25 cellular contexts compared by ENCODE assay signal in the genomic region with DNA sequence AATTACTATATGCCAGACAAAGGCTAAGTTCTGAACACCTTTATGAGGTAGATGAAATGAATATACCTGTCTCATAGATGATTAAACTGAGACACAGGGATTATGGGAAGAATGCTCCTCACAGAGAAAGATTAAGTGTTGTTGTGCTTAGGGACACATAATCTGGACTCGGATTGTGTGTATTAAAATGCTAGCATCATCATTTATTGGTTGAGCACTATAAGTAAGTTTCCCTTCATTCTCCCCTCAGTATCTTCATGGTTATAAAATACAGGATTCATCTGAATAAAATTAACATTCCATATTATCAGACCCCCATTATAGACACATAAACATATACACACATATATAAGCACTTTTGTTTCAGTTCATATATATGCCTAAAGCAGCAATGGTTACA.
A peak's percentile ranks its signal among the peaks of the same experiment; 100 is the strongest.
DNase-seq lines count a peak whose midpoint lies in the region; ATAC-seq, FAIRE-seq and TF ChIP-seq lines count a peak whose summit lies in the region.
"Had no signal": no experiment of that assay in that cellular context is flagged by ENCODE, and none has a peak within 500 bp of the region (broad histone marks: within the 10 kb centered on the region; RNA-seq: fewer than 3 reads in every experiment).

No MANE protein-coding gene starts in this region.

- H4K20me1 ChIP-seq in IMR-90 (ENCODE audit: insufficient read depth, low read length) (no peaks in the 10 kb centered on the region), endothelial cell of umbilical vein (replicated peaks; ENCODE audit: control insufficient read depth, extremely low read depth, insufficient read depth, low read length) (no peaks in the 10 kb centered on the region)
- H4K20me1 ChIP-seq: BLaER1 treated with 17β-estradiol and CSF1 and Interleukin-3, amounts not matched to agents 10 nM and 100 nM had no signal

- BruUV-seq in IMR-90 (replicated peaks; lab: Mats Ljungman, UMichigan) (no TSS peak), endothelial cell of umbilical vein (replicated peaks; lab: Mats Ljungman, UMichigan) (no TSS peak)

- CTCF ChIA-PET in A549 (lab: Yijun Ruan, JAX) = no interaction called here
- CTCF ChIA-PET in IMR-90 (lab: Yijun Ruan, JAX) = no interaction called here
- CTCF ChIA-PET in endothelial cell of umbilical vein (lab: Charles Lee) = no interaction called here
- CTCF ChIA-PET in RWPE1 (lab: Yijun Ruan, JAX) = no interaction called here

- no peak overlapping the region for H3K23ac ChIP-seq in IMR-90 (ENCODE audit: low read depth, low read length)

- no peak overlapping the region for H2BK120ac ChIP-seq in IMR-90 (ENCODE audit: low read depth, low read length)

- H3K79me2 ChIP-seq in endothelial cell of umbilical vein (ENCODE audit: control insufficient read depth, insufficient read depth, low read length) = no peaks in the 10 kb centered on the region

- H2BK20ac ChIP-seq in IMR-90 (ENCODE audit: low read depth, low read length) = no peak overlapping the region

- H3K56ac ChIP-seq in IMR-90 (ENCODE audit: extremely low read depth, insufficient read depth, low read length) = no peak overlapping the region

- dilution Hi-C loops in IMR-90 (cut with HindIII; ENCODE audit: low sequenced_read_pairs, unreplicated experiment) = no loop called here
- dilution Hi-C loops in endothelial cell of umbilical vein (cut with MboI; ENCODE audit: extremely low pct_ligation_motif_present, low sequenced_read_pairs) = no loop called here

- H3K4ac ChIP-seq in IMR-90 (ENCODE audit: low read depth, low read length) = no peak overlapping the region

- H3K4me2 ChIP-seq in A549 (no peak overlapping the region), IMR-90 (ENCODE audit: low read depth, low read length) (no peak overlapping the region), endothelial cell of umbilical vein (ENCODE audit: insufficient read depth, low read length) (no peak overlapping the region)
- H3K4me2 ChIP-seq: BLaER1 treated with 17β-estradiol and CSF1 and Interleukin-3, amounts not matched to agents 10 nM and 100 nM had no signal

- TF ChIP-seq POLR2A in A549 (IDR thresholded peaks at IDR 0.05; ENCODE audit: low read length) = no peak
- no peak for TF ChIP-seq POLR2A in IMR-90 (IDR thresholded peaks at IDR 0.05; ENCODE audit: low read depth, low read length)
- TF ChIP-seq POLR2A in endothelial cell of umbilical vein (IDR thresholded peaks at IDR 0.05; ENCODE audit: low read depth, low read length) = no peak

- H3K18ac ChIP-seq in IMR-90 (ENCODE audit: low read depth, low read length) = no peak overlapping the region

- intact Hi-C loops in IMR-90 (cut with micrococcal nuclease) = no loop called here
- intact Hi-C loops in endothelial cell of umbilical vein (cut with micrococcal nuclease) = no loop called here
- intact Hi-C loops in dorsolateral prefrontal cortex (cut with DNase I) = no loop called here

- H2BK15ac ChIP-seq in IMR-90 (ENCODE audit: low read depth, low read length) = no peak overlapping the region

- no peak overlapping the region for H4K5ac ChIP-seq in IMR-90 (ENCODE audit: low read depth, low read length)

- H3K79me1 ChIP-seq in IMR-90 (ENCODE audit: low read depth in 1 of 2, low read length in 2 of 2) = no peaks in the 10 kb centered on the region

- H2AK5ac ChIP-seq in IMR-90 (ENCODE audit: low read depth, low read length) = no peak overlapping the region

- in situ Hi-C loops in IMR-90 (cut with MboI; ENCODE audit: low sequenced_read_pairs) = no loop called here

- POLR2A ChIA-PET in A549 (lab: Yijun Ruan, JAX) = no interaction called here
- POLR2A ChIA-PET in IMR-90 (lab: Charles Lee; ENCODE audit: unreplicated experiment) = no interaction called here
- POLR2A ChIA-PET in endothelial cell of umbilical vein (lab: Charles Lee) = no interaction called here
- POLR2A ChIA-PET in RWPE1 (lab: Yijun Ruan, JAX; ENCODE audit: low non-redundant PET) = no interaction called here

- H3K9me1 ChIP-seq in IMR-90 (ENCODE audit: insufficient read depth, low read length) (no peaks in the 10 kb centered on the region), endothelial cell of umbilical vein (replicated peaks; ENCODE audit: control insufficient read depth, extremely low read depth, insufficient read depth, low read length) (no peaks in the 10 kb centered on the region)

- H4K91ac ChIP-seq in IMR-90 (ENCODE audit: insufficient read depth, low read depth, low read length) = no peak overlapping the region

- DNase-seq in A549 (ENCODE audit: low read depth in 1 of 2, low spot score in 1 of 2) = no peak
- DNase-seq in IMR-90 = no peak
- no peak for DNase-seq in endothelial cell of umbilical vein (ENCODE audit: low read depth, low spot score)
- DNase-seq in small intestine = no peak
- DNase-seq in dorsolateral prefrontal cortex = no peak
- no peak for DNase-seq in RWPE1 (ENCODE audit: low spot score)
- DNase-seq in C1 segment of cervical spinal cord (lab: John Stamatoyannopoulos, UW) = no peak
- DNase-seq: 8988T; AML-193; CD4-positive, alpha-beta memory T cell; CD4-positive, CD25-positive, alpha-beta regulatory T cell; CD8-positive, alpha-beta memory T cell; COR-L47; DMS 273 treated with DMSO at 0.1 percent for 48 hours; DMS153; DMS53; DMS79; DND-41; EL; GDM1 had no signal

- H2BK5ac ChIP-seq in IMR-90 (ENCODE audit: low read depth, low read length, poor library complexity, severe bottlenecking) = no peak overlapping the region

- ATAC-seq in A549 (no peak), IMR-90 (ENCODE audit: low read depth) (no peak)
- ATAC-seq: GM12878 had no signal

- no peak for TF ChIP-seq EP300 in A549 (IDR thresholded peaks at IDR 0.05)

- no peak overlapping the region for H3K14ac ChIP-seq in IMR-90 (replicated peaks; ENCODE audit: low read depth, low read length)

- no peak overlapping the region for H3K27ac ChIP-seq in A549
- no peak overlapping the region for H3K27ac ChIP-seq in IMR-90 (ENCODE audit: insufficient read depth, low read length)
- no peak overlapping the region for H3K27ac ChIP-seq in endothelial cell of umbilical vein (ENCODE audit: insufficient read depth, low read depth, low read length)
- H3K27ac ChIP-seq in small intestine (ENCODE audit: low read depth in 1 of 2, low read length in 1 of 2) = no peak overlapping the region
- H3K27ac ChIP-seq in dorsolateral prefrontal cortex = no peak overlapping the region
- no peak overlapping the region for H3K27ac ChIP-seq in RWPE1
- H3K27ac ChIP-seq: BLaER1 treated with 17β-estradiol and CSF1 and Interleukin-3, amounts not matched to agents 10 nM and 100 nM had no signal

- TF ChIP-seq CTCF in A549 (IDR thresholded peaks at IDR 0.05) (no peak), IMR-90 (conservative IDR thresholded peaks at IDR 0.05; ENCODE audit: low read depth, low read length) (no peak), endothelial cell of umbilical vein (IDR thresholded peaks at IDR 0.05; ENCODE audit: extremely low read depth in 1 of 2, insufficient read depth in 1 of 2, low read depth in 1 of 2, low read length in 2 of 2) (no peak), dorsolateral prefrontal cortex (IDR thresholded peaks at IDR 0.05 in 54 of 56, conservative IDR thresholded peaks at IDR 0.05 in 2 of 56; ENCODE audit: low read depth in 1 of 56, partially characterized antibody in 56 of 56) (no peak), RWPE1 (conservative IDR thresholded peaks at IDR 0.05; ENCODE audit: low read depth) (no peak)

- H3K4me1 ChIP-seq in A549 = no peaks in the 10 kb centered on the region
- H3K4me1 ChIP-seq in IMR-90 (ENCODE audit: control insufficient read depth, insufficient read depth, low read length) = no peaks in the 10 kb centered on the region
- no peaks in the 10 kb centered on the region for H3K4me1 ChIP-seq in endothelial cell of umbilical vein (ENCODE audit: control insufficient read depth, extremely low read depth, insufficient read depth, low read length)
- H3K4me1 ChIP-seq in small intestine (ENCODE audit: control insufficient read depth in 2 of 2, insufficient read depth in 1 of 2, low read depth in 1 of 2, low read length in 1 of 2) = no peaks in the 10 kb centered on the region
- H3K4me1 ChIP-seq: BLaER1 treated with 17β-estradiol and CSF1 and Interleukin-3, amounts not matched to agents 10 nM and 100 nM had no signal

- no peak overlapping the region for H2AK9ac ChIP-seq in IMR-90 (replicated peaks; ENCODE audit: low read depth, low read length, poor library complexity)

- H3K4me3 ChIP-seq in A549 (no peak overlapping the region), IMR-90 (ENCODE audit: insufficient read depth, low read depth, low read length) (no peak overlapping the region), endothelial cell of umbilical vein (replicated peaks in 1 of 3; ENCODE audit: insufficient read depth in 1 of 3, low read depth in 1 of 3, low read length in 3 of 3) (no peak overlapping the region), small intestine (ENCODE audit: low read depth in 1 of 2, low read length in 2 of 2) (no peak overlapping the region), dorsolateral prefrontal cortex (no peak overlapping the region)
- H3K4me3 ChIP-seq: BLaER1 treated with 17β-estradiol and CSF1 and Interleukin-3, amounts not matched to agents 10 nM and 100 nM; GM12878 had no signal

- H3K36me3 ChIP-seq in IMR-90 (ENCODE audit: control insufficient read depth, insufficient read depth, low read length) (no peaks in the 10 kb centered on the region), endothelial cell of umbilical vein (ENCODE audit: control insufficient read depth in 2 of 2, extremely low read depth in 1 of 2, insufficient read depth in 2 of 2, low read length in 2 of 2) (no peaks in the 10 kb centered on the region), small intestine (ENCODE audit: control insufficient read depth in 2 of 2, insufficient read depth in 2 of 2, low read length in 2 of 2) (no peaks in the 10 kb centered on the region)
- H3K36me3 ChIP-seq: BLaER1 treated with 17β-estradiol and CSF1 and Interleukin-3, amounts not matched to agents 10 nM and 100 nM had no signal

- no peak overlapping the region for H2AFZ ChIP-seq in IMR-90 (replicated peaks; ENCODE audit: low read length, poor library complexity)
- H2AFZ ChIP-seq in endothelial cell of umbilical vein (ENCODE audit: low read depth, low read length) = no peak overlapping the region

- no peaks in the 10 kb centered on the region for H3K27me3 ChIP-seq in IMR-90 (ENCODE audit: control insufficient read depth, insufficient read depth, low read length)
- H3K27me3 ChIP-seq in endothelial cell of umbilical vein (ENCODE audit: control insufficient read depth in 2 of 2, insufficient read depth in 2 of 2, low read length in 2 of 2) = no peaks in the 10 kb centered on the region
- H3K27me3 ChIP-seq in small intestine (ENCODE audit: control insufficient read depth in 2 of 2, insufficient read depth in 2 of 2, low read length in 2 of 2) = no peaks in the 10 kb centered on the region
- H3K27me3 ChIP-seq in dorsolateral prefrontal cortex = peaks cover 0 to 41% (median 4%) of the 10 kb centered on the region in 45 donors

- FAIRE-seq in A549 (lab: Jason Lieb, UNC) (no peak), endothelial cell of umbilical vein (lab: Jason Lieb, UNC) (peak; percentile 43), small intestine (lab: Jason Lieb, UNC) (peak; percentile 19)
- FAIRE-seq: A204.1, GM12878, GM12892, GM18507 had no signal

- H3K9ac ChIP-seq in IMR-90 (ENCODE audit: low read depth, low read length) (no peak overlapping the region), endothelial cell of umbilical vein (replicated peaks; ENCODE audit: extremely low read depth, insufficient read depth, low read length) (no peak overlapping the region)
- H3K9ac ChIP-seq: BLaER1 treated with 17β-estradiol and CSF1 and Interleukin-3, amounts not matched to agents 10 nM and 100 nM had no signal

- 0% methylated on average over 1 of the region's 1 CpG for WGBS in A549 (ENCODE audit: missing lambda C conversion rate)
- no CpG with 5 or more reads among the region's 1 CpG for WGBS in IMR-90 (ENCODE audit: extremely low coverage in 2 of 2, insufficient read length in 1 of 2), 2 experiments
- WGBS in small intestine, 3 donors = 66 to 83% (median 70%) methylated on average over 1 of the region's 1 CpG

- H3K9me3 ChIP-seq in A549 (no peaks in the 10 kb centered on the region), IMR-90 (ENCODE audit: control insufficient read depth, insufficient read depth, low read length) (no peaks in the 10 kb centered on the region), endothelial cell of umbilical vein (replicated peaks; ENCODE audit: control insufficient read depth, insufficient read depth, low read length) (no peaks in the 10 kb centered on the region), small intestine (ENCODE audit: control insufficient read depth, low read depth) (no peaks in the 10 kb centered on the region)

- no peak overlapping the region for H4K8ac ChIP-seq in IMR-90 (ENCODE audit: low read depth in 2 of 2, low read length in 2 of 2)

- TF ChIP-seq RAD21 in A549 (conservative IDR thresholded peaks at IDR 0.05 in 1 of 2, IDR thresholded peaks at IDR 0.05 in 1 of 2) (no peak), IMR-90 (IDR thresholded peaks at IDR 0.05; ENCODE audit: low read length) (no peak)
